Comparison of ENCODE assay signal across 8 cellular contexts in genomic region chr12:120230326-120230973, GRCh38. TPM values are rescaled to one million over a fixed set of nuclear protein-coding genes. Genes with fewer than 3 reads are reported as not detected.
DNase-seq lines count a peak whose midpoint lies in the region; FAIRE-seq and TF ChIP-seq lines count a peak whose summit lies in the region.

No MANE protein-coding gene starts in this region.

- no peaks in the 10 kb centered on the region for H3K9me3 ChIP-seq in CD8-positive, alpha-beta memory T cell (ENCODE audit: low read length)
- no peaks in the 10 kb centered on the region for H3K9me3 ChIP-seq in astrocyte (ENCODE audit: insufficient read depth, low read depth, low read length)
- no peaks in the 10 kb centered on the region for H3K9me3 ChIP-seq in iPS DF 6.9 (ENCODE audit: control insufficient read depth, insufficient read depth, low read length)
- no peaks in the 10 kb centered on the region for H3K9me3 ChIP-seq in smooth muscle cell (replicated peaks; ENCODE audit: low read depth)

- no peaks in the 10 kb centered on the region for H3K27me3 Mint-ChIP-seq in CD8-positive, alpha-beta memory T cell
- no peaks in the 10 kb centered on the region for H3K27me3 Mint-ChIP-seq in astrocyte (ENCODE audit: low read depth, unreplicated experiment)

- H3K36me3 ChIP-seq in CD8-positive, alpha-beta memory T cell (ENCODE audit: insufficient read depth, low read length) = peaks cover 7% of the 10 kb centered on the region
- H3K36me3 ChIP-seq in astrocyte (ENCODE audit: insufficient read depth, low read length) (peaks cover 11% of the 10 kb centered on the region), iPS DF 6.9 (ENCODE audit: control insufficient read depth, insufficient read depth, low read length) (0 out of 2 replicates have a peak, but pooled peaks cover 2% of the 10 kb centered on the region), smooth muscle cell (ENCODE audit: low read depth) (no peaks in the 10 kb centered on the region)

- H2AFZ ChIP-seq in astrocyte (ENCODE audit: low read depth, low read length) = no peak overlapping the region
- H2AFZ ChIP-seq in smooth muscle cell (ENCODE audit: low read depth) = no peak overlapping the region

- H3K27ac ChIP-seq in CD8-positive, alpha-beta memory T cell (ENCODE audit: low read depth, low read length) = peak overlapping the region; percentile 70
- peak overlapping the region; percentile 99 for H3K27ac ChIP-seq in astrocyte (ENCODE audit: low read depth, low read length)
- H3K27ac ChIP-seq in iPS DF 6.9 (ENCODE audit: low read length) = peak overlapping the region; percentile 8
- peak overlapping the region; percentile 99 for H3K27ac ChIP-seq in smooth muscle cell (ENCODE audit: low read depth)

- CTCF ChIA-PET in CD8-positive, alpha-beta memory T cell (lab: Charles Lee) = interaction anchor here (0.6 to 16.4 kb wide), 5 partner anchors 28 to 61 kb away, joined by 3 to 727 read pairs (median 3); partner anchors contain the start of genes PXN, RNU4-2 and RPLP0

- H3K79me2 ChIP-seq in astrocyte (ENCODE audit: insufficient read depth, low read length) (peaks cover 87% of the 10 kb centered on the region), smooth muscle cell (ENCODE audit: low read depth) (peaks cover 33% of the 10 kb centered on the region)

- WGBS in iPS DF 6.9 (ENCODE audit: insufficient coverage, insufficient read length) = no CpG with 5 or more reads among the region's 9 CpGs
- WGBS in smooth muscle cell (ENCODE audit: low lambda C conversion rate) = 3% methylated on average over 9 of the region's 9 CpGs

- no peak for DNase-seq in CD8-positive, alpha-beta memory T cell
- DNase-seq in M059J (ENCODE audit: low read depth) = peak; percentile 98
- DNase-seq in astrocyte (ENCODE audit: low read depth) = peak; percentile 95
- DNase-seq in iPS DF 6.9 (ENCODE audit: low read depth, low spot score) = peak; percentile 89
- DNase-seq in smooth muscle cell (lab: John Stamatoyannopoulos, UW; ENCODE audit: unreplicated experiment) = peak; percentile 61
- DNase-seq in NCI-H1694 (lab: John Stamatoyannopoulos, UW) = no peak
- no peak for DNase-seq in stimulated activated CD4-positive, alpha-beta T cell treated with anti-CD3 and anti-CD28 coated beads, Interleukin-2, amount 100 ng/mL, for 24 hours
- no peak for DNase-seq in NCI-H146 treated with DMSO at 0.1 percent for 48 hours (lab: John Stamatoyannopoulos, UW; ENCODE audit: unreplicated experiment)

- H3K4me2 ChIP-seq in astrocyte (ENCODE audit: low read length) (peak overlapping the region; percentile 86), smooth muscle cell (peak overlapping the region; percentile 79)

- H3K27me3 ChIP-seq in CD8-positive, alpha-beta memory T cell (ENCODE audit: insufficient read depth, low read length, poor library complexity, severe bottlenecking) = no peaks in the 10 kb centered on the region
- H3K27me3 ChIP-seq in astrocyte (ENCODE audit: insufficient read depth, low read length) (no peaks in the 10 kb centered on the region), iPS DF 6.9 (ENCODE audit: control insufficient read depth, insufficient read depth, low read length) (no peaks in the 10 kb centered on the region), smooth muscle cell (ENCODE audit: low read depth) (no peaks in the 10 kb centered on the region)

- H3K4me1 ChIP-seq in CD8-positive, alpha-beta memory T cell (ENCODE audit: insufficient read depth, low read length) = peaks cover 93% of the 10 kb centered on the region
- H3K4me1 ChIP-seq in astrocyte (ENCODE audit: insufficient read depth, low read length) (peaks cover 89% of the 10 kb centered on the region), iPS DF 6.9 (ENCODE audit: control insufficient read depth, insufficient read depth, low read length) (peaks cover 40% of the 10 kb centered on the region), smooth muscle cell (ENCODE audit: low read depth) (peaks cover 67% of the 10 kb centered on the region)

- POLR2A ChIA-PET in CD8-positive, alpha-beta memory T cell (lab: Charles Lee) = interaction anchor here (0.8 to 6.7 kb wide), 5 partner anchors 19 to 62 kb away, joined by 3 to 101 read pairs (median 28); partner anchors contain the start of genes PXN, RNU4-1, RNU4-2 and RPLP0

- H4K20me1 ChIP-seq in astrocyte (ENCODE audit: insufficient read depth, low read length) = peaks cover 30% of the 10 kb centered on the region
- peaks cover 47% of the 10 kb centered on the region for H4K20me1 ChIP-seq in smooth muscle cell (ENCODE audit: low read depth)

- TF ChIP-seq CTCF in astrocyte (IDR thresholded peaks at IDR 0.05; ENCODE audit: insufficient read depth, low read depth, low read length) (no peak), smooth muscle cell (IDR thresholded peaks at IDR 0.05; ENCODE audit: borderline replicate concordance, insufficient read depth, poor library complexity, severe bottlenecking) (no peak)

- peaks cover 93 to 99% (median 95%) of the 10 kb centered on the region in 3 donors for H3K4me1 Mint-ChIP-seq in CD8-positive, alpha-beta memory T cell
- peaks cover 79% of the 10 kb centered on the region for H3K4me1 Mint-ChIP-seq in astrocyte (ENCODE audit: low read depth, unreplicated experiment)

- no peaks in the 10 kb centered on the region for H3K9me3 Mint-ChIP-seq in CD8-positive, alpha-beta memory T cell
- H3K9me3 Mint-ChIP-seq in astrocyte (ENCODE audit: unreplicated experiment) = no peaks in the 10 kb centered on the region

- H3F3A ChIP-seq in smooth muscle cell (ENCODE audit: low read depth) = peaks cover 42% of the 10 kb centered on the region

- peak overlapping the region in 6 of 7 donors; percentile 47 to 91 (median 82) for H3K4me3 Mint-ChIP-seq in CD8-positive, alpha-beta memory T cell
- peak overlapping the region; percentile 78 for H3K4me3 Mint-ChIP-seq in astrocyte (ENCODE audit: unreplicated experiment)

- peak overlapping the region; percentile 36 for H3K4me3 ChIP-seq in CD8-positive, alpha-beta memory T cell (ENCODE audit: low read length)
- peak overlapping the region; percentile 48 for H3K4me3 ChIP-seq in astrocyte (ENCODE audit: insufficient read depth, low read depth, low read length)
- no peak overlapping the region for H3K4me3 ChIP-seq in iPS DF 6.9 (ENCODE audit: low read length)
- no peak overlapping the region for H3K4me3 ChIP-seq in smooth muscle cell

- peak overlapping the region; percentile 89 for H3K9ac ChIP-seq in astrocyte (ENCODE audit: low read length)
- peak overlapping the region; percentile 86 for H3K9ac ChIP-seq in smooth muscle cell (ENCODE audit: low read depth)

- no peak for FAIRE-seq in astrocyte (lab: Jason Lieb, UNC)

- H3K36me3 Mint-ChIP-seq in CD8-positive, alpha-beta memory T cell = peaks cover 0 to 21% (median 3%) of the 10 kb centered on the region in 3 donors
- H3K36me3 Mint-ChIP-seq in astrocyte (ENCODE audit: low read depth, unreplicated experiment) = peaks cover 5% of the 10 kb centered on the region

- peak overlapping the region in 7 of 8 donors; percentile 84 to 99 (median 94) for H3K27ac Mint-ChIP-seq in CD8-positive, alpha-beta memory T cell
- H3K27ac Mint-ChIP-seq in astrocyte (ENCODE audit: unreplicated experiment) = peak overlapping the region; percentile 98

RNA-seq across cellular contexts. Expression of gene RPLP0, which starts 29.5 kb away (rescaled TPM):
- total RNA-seq in CD8-positive, alpha-beta memory T cell = 1,000 to 10,000 TPM; 4,137 to 4,308 TPM
- 1,675 TPM for polyA plus RNA-seq in CD8-positive, alpha-beta memory T cell
- total RNA-seq in M059J (2014; rRNA removed; shearing (Covaris generic)) = 1,663 and 2,281 TPM in 2 replicates
- total RNA-seq in astrocyte = 1,543 and 1,660 TPM in 2 replicates
- total RNA-seq in smooth muscle cell = 2,989 and 3,138 TPM in 2 replicates
- polyA plus RNA-seq in smooth muscle cell = 1,054 and 1,106 TPM in 2 replicates

RNA-seq across cellular contexts. Expression of gene PXN, which starts 35.1 kb away (rescaled TPM):
- 10 to 100 TPM; 33.7 to 35.9 TPM for total RNA-seq in CD8-positive, alpha-beta memory T cell
- 146 TPM for polyA plus RNA-seq in CD8-positive, alpha-beta memory T cell
- 77.5 and 110 TPM in 2 replicates for total RNA-seq in M059J (2014; rRNA removed; shearing (Covaris generic))
- total RNA-seq in astrocyte (126 and 151 TPM in 2 replicates), smooth muscle cell (16.6 and 17.2 TPM in 2 replicates)
- 27.0 and 61.2 TPM in 2 replicates for polyA plus RNA-seq in smooth muscle cell

RNA-seq across cellular contexts. Expression of gene GCN1, which starts 35.9 kb away (rescaled TPM):
- 100 to 1,000 TPM; 150 to 157 TPM for total RNA-seq in CD8-positive, alpha-beta memory T cell
- 30.0 TPM for polyA plus RNA-seq in CD8-positive, alpha-beta memory T cell
- total RNA-seq in M059J (2014; rRNA removed; shearing (Covaris generic)) = 29.3 and 61.8 TPM in 2 replicates
- total RNA-seq in astrocyte = 95.5 and 123 TPM in 2 replicates
- total RNA-seq in smooth muscle cell = 40.4 and 44.3 TPM in 2 replicates
- polyA plus RNA-seq in smooth muscle cell = 31.6 and 35.9 TPM in 2 replicates

Comparison
In these comparisons a context has a peak if more than half of its experiments do, and no peak if none do; other contexts are left out.
1. DNase-seq: peak in M059J (single experiment), astrocyte (single experiment), iPS DF 6.9 (single experiment) and smooth muscle cell (single experiment); none in CD8-positive, alpha-beta memory T cell (0 of 5), NCI-H1694 (single experiment), stimulated activated CD4-positive, alpha-beta T cell treated with anti-CD3 and anti-CD28 coated beads, Interleukin-2, amount 100 ng/mL, for 24 hours (0 of 2) and NCI-H146 treated with DMSO at 0.1 percent for 48 hours (single experiment).
2. H3K27ac ChIP-seq: peak in every context shown above with its lines; median percentile 99 in astrocyte; 99 in smooth muscle cell; 70 in CD8-positive, alpha-beta memory T cell; 8 in iPS DF 6.9.
3. H3K4me3 ChIP-seq: peak in CD8-positive, alpha-beta memory T cell (single experiment) and astrocyte (single experiment); none in iPS DF 6.9 (single experiment) and smooth muscle cell (single experiment).